ENCODE assay signal across 1 cellular context in the genomic region with DNA sequence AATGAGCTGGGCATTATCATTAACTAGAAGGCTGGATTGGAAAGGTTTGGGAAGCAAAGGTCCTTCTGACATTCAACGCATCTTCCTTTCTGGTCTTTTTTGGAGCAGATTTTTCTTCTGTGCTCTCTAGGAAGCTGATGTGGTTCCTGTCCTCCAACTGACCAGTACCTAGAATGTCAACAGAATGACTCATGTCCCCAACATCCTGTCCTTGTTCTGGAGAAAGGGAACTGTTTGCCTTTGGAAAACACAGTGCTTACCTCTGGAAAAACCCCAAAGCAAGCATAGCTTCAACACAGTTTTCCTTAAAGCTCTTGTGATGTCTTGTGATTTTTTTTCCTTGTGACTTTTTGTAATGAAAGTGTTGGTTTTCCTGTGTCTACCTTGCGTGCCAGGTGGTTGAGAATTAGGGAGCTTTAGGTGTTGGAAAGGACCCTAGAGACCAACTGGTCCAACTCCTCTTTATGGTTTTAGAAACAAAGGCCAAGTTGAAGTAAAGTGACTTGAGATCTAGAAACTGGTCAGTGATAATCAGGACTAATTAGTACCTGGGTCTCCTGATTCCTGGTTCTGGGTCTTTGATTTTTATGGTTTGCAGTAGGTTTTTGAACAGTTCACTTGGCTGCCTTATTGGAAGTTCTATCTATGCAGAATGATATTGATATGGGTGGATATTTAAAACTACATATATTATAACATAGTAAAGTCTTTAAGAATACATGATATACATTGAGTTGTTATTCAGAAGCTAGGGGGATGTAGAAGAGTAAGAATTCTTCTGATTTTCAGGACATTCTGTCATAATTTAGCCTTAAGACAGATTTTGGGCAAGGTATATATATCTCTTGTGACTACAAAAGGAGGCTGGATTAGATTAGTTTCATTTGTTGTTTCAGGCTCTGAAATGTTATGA.
TF ChIP-seq lines count a peak whose summit lies in the region.

No MANE protein-coding gene starts in this region.

TF ChIP-seq in HepG2, 621 proteins besides CTCF, POLR2A, EP300 and RAD21 (continued from another document and continues in another):
- TF ChIP-seq, protein P1, sequence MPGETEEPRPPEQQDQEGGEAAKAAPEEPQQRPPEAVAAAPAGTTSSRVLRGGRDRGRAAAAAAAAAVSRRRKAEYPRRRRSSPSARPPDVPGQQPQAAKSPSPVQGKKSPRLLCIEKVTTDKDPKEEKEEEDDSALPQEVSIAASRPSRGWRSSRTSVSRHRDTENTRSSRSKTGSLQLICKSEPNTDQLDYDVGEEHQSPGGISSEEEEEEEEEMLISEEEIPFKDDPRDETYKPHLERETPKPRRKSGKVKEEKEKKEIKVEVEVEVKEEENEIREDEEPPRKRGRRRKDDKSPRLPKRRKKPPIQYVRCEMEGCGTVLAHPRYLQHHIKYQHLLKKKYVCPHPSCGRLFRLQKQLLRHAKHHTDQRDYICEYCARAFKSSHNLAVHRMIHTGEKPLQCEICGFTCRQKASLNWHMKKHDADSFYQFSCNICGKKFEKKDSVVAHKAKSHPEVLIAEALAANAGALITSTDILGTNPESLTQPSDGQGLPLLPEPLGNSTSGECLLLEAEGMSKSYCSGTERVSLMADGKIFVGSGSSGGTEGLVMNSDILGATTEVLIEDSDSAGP (CRISPR knock-in tag; IDR thresholded peaks at IDR 0.05; ENCODE audit: borderline replicate concordance), result no peak
- TF ChIP-seq, protein P2, sequence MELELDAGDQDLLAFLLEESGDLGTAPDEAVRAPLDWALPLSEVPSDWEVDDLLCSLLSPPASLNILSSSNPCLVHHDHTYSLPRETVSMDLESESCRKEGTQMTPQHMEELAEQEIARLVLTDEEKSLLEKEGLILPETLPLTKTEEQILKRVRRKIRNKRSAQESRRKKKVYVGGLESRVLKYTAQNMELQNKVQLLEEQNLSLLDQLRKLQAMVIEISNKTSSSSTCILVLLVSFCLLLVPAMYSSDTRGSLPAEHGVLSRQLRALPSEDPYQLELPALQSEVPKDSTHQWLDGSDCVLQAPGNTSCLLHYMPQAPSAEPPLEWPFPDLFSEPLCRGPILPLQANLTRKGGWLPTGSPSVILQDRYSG (CRISPR knock-in tag; IDR thresholded peaks at IDR 0.05), result no peak
- TF ChIP-seq TARDBP (CRISPR knock-in tag; IDR thresholded peaks at IDR 0.05), result peak; percentile 96
- TF ChIP-seq ZFP36L2 (CRISPR knock-in tag; IDR thresholded peaks at IDR 0.05), result no peak
- TF ChIP-seq, protein P3, sequence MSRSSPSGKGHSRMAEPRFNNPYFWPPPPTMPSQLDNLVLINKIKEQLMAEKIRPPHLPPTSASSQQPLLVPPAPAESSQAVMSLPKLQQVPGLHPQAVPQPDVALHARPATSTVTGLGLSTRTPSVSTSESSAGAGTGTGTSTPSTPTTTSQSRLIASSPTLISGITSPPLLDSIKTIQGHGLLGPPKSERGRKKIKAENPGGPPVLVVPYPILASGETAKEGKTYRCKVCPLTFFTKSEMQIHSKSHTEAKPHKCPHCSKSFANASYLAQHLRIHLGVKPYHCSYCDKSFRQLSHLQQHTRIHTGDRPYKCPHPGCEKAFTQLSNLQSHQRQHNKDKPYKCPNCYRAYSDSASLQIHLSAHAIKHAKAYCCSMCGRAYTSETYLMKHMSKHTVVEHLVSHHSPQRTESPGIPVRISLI (CRISPR knock-in tag; IDR thresholded peaks at IDR 0.05; ENCODE audit: borderline replicate concordance), result peak; percentile 78; the same call in 1 of the 2 replicates
- no peak for TF ChIP-seq ZNF891 (CRISPR knock-in tag; IDR thresholded peaks at IDR 0.05)
- TF ChIP-seq MAFK (conservative IDR thresholded peaks at IDR 0.05 in 1 of 2, IDR thresholded peaks at IDR 0.05 in 1 of 2; ENCODE audit: low read length in 2 of 2), result peak in 1 of 2 experiments; percentile 28; a peak in 1 of 4 replicates
- TF ChIP-seq, protein P4, sequence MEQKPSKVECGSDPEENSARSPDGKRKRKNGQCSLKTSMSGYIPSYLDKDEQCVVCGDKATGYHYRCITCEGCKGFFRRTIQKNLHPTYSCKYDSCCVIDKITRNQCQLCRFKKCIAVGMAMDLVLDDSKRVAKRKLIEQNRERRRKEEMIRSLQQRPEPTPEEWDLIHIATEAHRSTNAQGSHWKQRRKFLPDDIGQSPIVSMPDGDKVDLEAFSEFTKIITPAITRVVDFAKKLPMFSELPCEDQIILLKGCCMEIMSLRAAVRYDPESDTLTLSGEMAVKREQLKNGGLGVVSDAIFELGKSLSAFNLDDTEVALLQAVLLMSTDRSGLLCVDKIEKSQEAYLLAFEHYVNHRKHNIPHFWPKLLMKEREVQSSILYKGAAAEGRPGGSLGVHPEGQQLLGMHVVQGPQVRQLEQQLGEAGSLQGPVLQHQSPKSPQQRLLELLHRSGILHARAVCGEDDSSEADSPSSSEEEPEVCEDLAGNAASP (CRISPR knock-in tag; IDR thresholded peaks at IDR 0.05; ENCODE audit: borderline replicate concordance), result peak; percentile 92
- TF ChIP-seq, protein P5, sequence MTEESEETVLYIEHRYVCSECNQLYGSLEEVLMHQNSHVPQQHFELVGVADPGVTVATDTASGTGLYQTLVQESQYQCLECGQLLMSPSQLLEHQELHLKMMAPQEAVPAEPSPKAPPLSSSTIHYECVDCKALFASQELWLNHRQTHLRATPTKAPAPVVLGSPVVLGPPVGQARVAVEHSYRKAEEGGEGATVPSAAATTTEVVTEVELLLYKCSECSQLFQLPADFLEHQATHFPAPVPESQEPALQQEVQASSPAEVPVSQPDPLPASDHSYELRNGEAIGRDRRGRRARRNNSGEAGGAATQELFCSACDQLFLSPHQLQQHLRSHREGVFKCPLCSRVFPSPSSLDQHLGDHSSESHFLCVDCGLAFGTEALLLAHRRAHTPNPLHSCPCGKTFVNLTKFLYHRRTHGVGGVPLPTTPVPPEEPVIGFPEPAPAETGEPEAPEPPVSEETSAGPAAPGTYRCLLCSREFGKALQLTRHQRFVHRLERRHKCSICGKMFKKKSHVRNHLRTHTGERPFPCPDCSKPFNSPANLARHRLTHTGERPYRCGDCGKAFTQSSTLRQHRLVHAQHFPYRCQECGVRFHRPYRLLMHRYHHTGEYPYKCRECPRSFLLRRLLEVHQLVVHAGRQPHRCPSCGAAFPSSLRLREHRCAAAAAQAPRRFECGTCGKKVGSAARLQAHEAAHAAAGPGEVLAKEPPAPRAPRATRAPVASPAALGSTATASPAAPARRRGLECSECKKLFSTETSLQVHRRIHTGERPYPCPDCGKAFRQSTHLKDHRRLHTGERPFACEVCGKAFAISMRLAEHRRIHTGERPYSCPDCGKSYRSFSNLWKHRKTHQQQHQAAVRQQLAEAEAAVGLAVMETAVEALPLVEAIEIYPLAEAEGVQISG (CRISPR knock-in tag; IDR thresholded peaks at IDR 0.05), result peak; percentile 76
- no peak for TF ChIP-seq ZBTB8A (CRISPR knock-in tag; IDR thresholded peaks at IDR 0.05; ENCODE audit: borderline replicate concordance, low read depth)
- TF ChIP-seq KMT2B (CRISPR knock-in tag; IDR thresholded peaks at IDR 0.05), result 0 out of 2 replicates have a peak, but pooled peaks have one; percentile 47
- no peak for TF ChIP-seq SIN3A (IDR thresholded peaks at IDR 0.05; ENCODE audit: borderline replicate concordance, low read depth, low read length)
- TF ChIP-seq KLF9 (CRISPR knock-in tag; IDR thresholded peaks at IDR 0.05; ENCODE audit: low read depth), result peak; percentile 67; the same call in 1 of the 2 replicates
- no peak for TF ChIP-seq HMGA1 (CRISPR knock-in tag; conservative IDR thresholded peaks at IDR 0.05)
- no peak for TF ChIP-seq U2AF2 (IDR thresholded peaks at IDR 0.05; ENCODE audit: low read depth, low read length)
- TF ChIP-seq ZNF33A (CRISPR knock-in tag; IDR thresholded peaks at IDR 0.05; ENCODE audit: borderline replicate concordance), result 0 out of 2 replicates have a peak, but pooled peaks have one; percentile 62
- no peak for TF ChIP-seq ZNF83 (CRISPR knock-in tag; IDR thresholded peaks at IDR 0.05; ENCODE audit: borderline replicate concordance)
- no peak for TF ChIP-seq ZNF747 (CRISPR knock-in tag; IDR thresholded peaks at IDR 0.05; ENCODE audit: borderline replicate concordance)
- TF ChIP-seq ZNF556 (CRISPR knock-in tag; IDR thresholded peaks at IDR 0.05; ENCODE audit: borderline replicate concordance), result peak; percentile 71; the same call in 1 of the 2 replicates
- no peak for TF ChIP-seq ONECUT2 (CRISPR knock-in tag; IDR thresholded peaks at IDR 0.05)
- TF ChIP-seq NCOA2 (CRISPR knock-in tag; IDR thresholded peaks at IDR 0.05), result peak; percentile 93
- no peak for TF ChIP-seq ATF7 (IDR thresholded peaks at IDR 0.05)
- peak; percentile 79; the same call in 1 of the 2 replicates for TF ChIP-seq ATF7 (CRISPR knock-in tag; IDR thresholded peaks at IDR 0.05)
- peak; percentile 97 for TF ChIP-seq MIER3 (CRISPR knock-in tag; IDR thresholded peaks at IDR 0.05; ENCODE audit: borderline replicate concordance)
- TF ChIP-seq FOXA1 (IDR thresholded peaks at IDR 0.05), result peak; percentile 80
- TF ChIP-seq FOXA1 (CRISPR knock-in tag; IDR thresholded peaks at IDR 0.05), result peak; percentile 98
- TF ChIP-seq, protein P6, sequence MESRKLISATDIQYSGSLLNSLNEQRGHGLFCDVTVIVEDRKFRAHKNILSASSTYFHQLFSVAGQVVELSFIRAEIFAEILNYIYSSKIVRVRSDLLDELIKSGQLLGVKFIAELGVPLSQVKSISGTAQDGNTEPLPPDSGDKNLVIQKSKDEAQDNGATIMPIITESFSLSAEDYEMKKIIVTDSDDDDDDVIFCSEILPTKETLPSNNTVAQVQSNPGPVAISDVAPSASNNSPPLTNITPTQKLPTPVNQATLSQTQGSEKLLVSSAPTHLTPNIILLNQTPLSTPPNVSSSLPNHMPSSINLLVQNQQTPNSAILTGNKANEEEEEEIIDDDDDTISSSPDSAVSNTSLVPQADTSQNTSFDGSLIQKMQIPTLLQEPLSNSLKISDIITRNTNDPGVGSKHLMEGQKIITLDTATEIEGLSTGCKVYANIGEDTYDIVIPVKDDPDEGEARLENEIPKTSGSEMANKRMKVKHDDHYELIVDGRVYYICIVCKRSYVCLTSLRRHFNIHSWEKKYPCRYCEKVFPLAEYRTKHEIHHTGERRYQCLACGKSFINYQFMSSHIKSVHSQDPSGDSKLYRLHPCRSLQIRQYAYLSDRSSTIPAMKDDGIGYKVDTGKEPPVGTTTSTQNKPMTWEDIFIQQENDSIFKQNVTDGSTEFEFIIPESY (CRISPR knock-in tag; IDR thresholded peaks at IDR 0.05), result peak; percentile 78
- no peak for TF ChIP-seq HOXD1 (CRISPR knock-in tag; IDR thresholded peaks at IDR 0.05)
- no peak for TF ChIP-seq PHB2 (IDR thresholded peaks at IDR 0.05; ENCODE audit: partially characterized antibody)
- TF ChIP-seq NR2F2 (IDR thresholded peaks at IDR 0.05; ENCODE audit: borderline replicate concordance, low read depth), result peak; percentile 43; the same call in 1 of the 2 replicates
- peak; percentile 99 for TF ChIP-seq ETV5 (CRISPR knock-in tag; IDR thresholded peaks at IDR 0.05; ENCODE audit: borderline replicate concordance)
- TF ChIP-seq TBL1XR1 (IDR thresholded peaks at IDR 0.05; ENCODE audit: borderline replicate concordance, low read length, partially characterized antibody), result peak; percentile 93
- no peak for TF ChIP-seq POLR2G (IDR thresholded peaks at IDR 0.05; ENCODE audit: low read depth, low read length)
- no peak for TF ChIP-seq YY1 (IDR thresholded peaks at IDR 0.05; ENCODE audit: insufficient read depth, insufficient replicate concordance, low read depth, low read length)
- no peak for TF ChIP-seq ZNF777 (CRISPR knock-in tag; IDR thresholded peaks at IDR 0.05)
- TF ChIP-seq, protein P7, sequence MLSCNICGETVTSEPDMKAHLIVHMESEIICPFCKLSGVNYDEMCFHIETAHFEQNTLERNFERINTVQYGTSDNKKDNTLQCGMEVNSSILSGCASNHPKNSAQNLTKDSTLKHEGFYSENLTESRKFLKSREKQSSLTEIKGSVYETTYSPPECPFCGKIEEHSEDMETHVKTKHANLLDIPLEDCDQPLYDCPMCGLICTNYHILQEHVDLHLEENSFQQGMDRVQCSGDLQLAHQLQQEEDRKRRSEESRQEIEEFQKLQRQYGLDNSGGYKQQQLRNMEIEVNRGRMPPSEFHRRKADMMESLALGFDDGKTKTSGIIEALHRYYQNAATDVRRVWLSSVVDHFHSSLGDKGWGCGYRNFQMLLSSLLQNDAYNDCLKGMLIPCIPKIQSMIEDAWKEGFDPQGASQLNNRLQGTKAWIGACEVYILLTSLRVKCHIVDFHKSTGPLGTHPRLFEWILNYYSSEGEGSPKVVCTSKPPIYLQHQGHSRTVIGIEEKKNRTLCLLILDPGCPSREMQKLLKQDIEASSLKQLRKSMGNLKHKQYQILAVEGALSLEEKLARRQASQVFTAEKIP (CRISPR knock-in tag; IDR thresholded peaks at IDR 0.05; ENCODE audit: borderline replicate concordance), result no peak
- peak; percentile 87 for TF ChIP-seq SOX13 (IDR thresholded peaks at IDR 0.05)
- TF ChIP-seq SOX13 (CRISPR knock-in tag; conservative IDR thresholded peaks at IDR 0.05 in 1 of 2, IDR thresholded peaks at IDR 0.05 in 1 of 2), result peak in 1 of 2 experiments; percentile 97; a peak in 2 of 4 replicates
- TF ChIP-seq HDAC2 (CRISPR knock-in tag; IDR thresholded peaks at IDR 0.05), result peak; percentile 98
- TF ChIP-seq ZNF547 (CRISPR knock-in tag; IDR thresholded peaks at IDR 0.05), result no peak
- no peak for TF ChIP-seq SIN3B (IDR thresholded peaks at IDR 0.05; ENCODE audit: low read length)
- TF ChIP-seq ZMYM2 (CRISPR knock-in tag; IDR thresholded peaks at IDR 0.05), result peak; percentile 100
